22 cellular contexts compared by ENCODE assay signal in the genomic region with DNA sequence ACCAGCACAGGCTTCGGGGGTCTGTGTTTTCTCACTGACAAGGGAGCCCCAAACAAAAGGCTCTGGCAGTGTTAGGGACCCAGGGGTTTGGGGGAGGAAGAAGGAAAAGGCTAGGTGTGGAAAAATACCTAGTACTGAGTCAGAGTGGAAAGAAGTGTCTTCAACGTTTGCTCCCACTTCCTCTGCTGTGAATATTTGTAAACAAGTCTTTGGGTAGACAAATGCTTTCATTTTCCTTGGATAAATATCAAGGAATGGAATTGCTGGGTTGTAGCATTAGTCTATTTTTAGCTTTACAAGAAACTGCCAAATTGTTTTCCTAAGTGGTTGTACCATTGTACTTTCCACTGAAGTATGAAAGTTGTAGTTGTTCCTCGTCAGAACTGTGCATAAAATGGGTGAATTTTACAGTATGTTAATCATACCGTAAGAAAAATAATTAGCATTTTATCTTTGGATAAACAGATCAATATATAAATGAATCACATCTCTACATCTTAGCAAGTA. TPM values are rescaled to one million over a fixed set of nuclear protein-coding genes. Genes with fewer than 3 reads are reported as not detected.
"Had no signal": no experiment of that assay in that cellular context is flagged by ENCODE, and none has a peak within 500 bp of the region (broad histone marks: within the 10 kb centered on the region; RNA-seq: fewer than 3 reads in every experiment).

No MANE protein-coding gene starts in this region.

- H3K27me3 Mint-ChIP-seq: activated B cell treated with CpG ODN at 0.5 μM for 24 hours; activated naive CD8-positive, alpha-beta T cell treated with anti-CD3 and anti-CD28 coated beads for 36 hours; dendritic cell treated with granulocyte-macrophage colony-stimulating factor and Interleukin-4, amounts not matched to agents 40 ng/mL and 50 ng/mL, for 4 days; memory B cell; stimulated activated naive CD8-positive, alpha-beta T cell treated with anti-CD3 and anti-CD28 coated beads, Interleukin-15, amount 100 ng/mL, for 72 hours had no signal

- H3K27me3 ChIP-seq: gastrocnemius medialis, tibial artery had no signal

- ATAC-seq: gastrocnemius medialis; mucosa of descending colon; right lobe of liver; stimulated activated effector memory CD8-positive, alpha-beta T cell treated with anti-CD3 and anti-CD28 coated beads, Interleukin-12 subunit alpha, Interleukin-12 subunit beta, amount 100 ng/mL, for 72 hours; stimulated activated naive CD8-positive, alpha-beta T cell treated with anti-CD3 and anti-CD28 coated beads, Interleukin-15, amount 100 ng/mL, for 72 hours had no signal

- H3K4me1 ChIP-seq: gastrocnemius medialis, heart left ventricle, parathyroid adenoma, right lobe of liver, tibial artery had no signal

- H3K36me3 ChIP-seq: gastrocnemius medialis, heart left ventricle, right lobe of liver, tibial artery had no signal

- H3K4me3 Mint-ChIP-seq: activated B cell treated with CpG ODN at 0.5 μM for 24 hours; activated naive CD8-positive, alpha-beta T cell treated with anti-CD3 and anti-CD28 coated beads for 36 hours; dendritic cell treated with granulocyte-macrophage colony-stimulating factor and Interleukin-4, amounts not matched to agents 40 ng/mL and 50 ng/mL, for 4 days; memory B cell; nephron progenitor cell; stimulated activated effector memory CD8-positive, alpha-beta T cell treated with anti-CD3 and anti-CD28 coated beads, Interleukin-12 subunit alpha, Interleukin-12 subunit beta, amount 100 ng/mL, for 72 hours; stimulated activated naive CD8-positive, alpha-beta T cell treated with anti-CD3 and anti-CD28 coated beads, Interleukin-15, amount 100 ng/mL, for 72 hours; T-helper 1 cell treated with Interleukin-12 subunit alpha and Interleukin-12 subunit beta and Interleukin-4 antibody, amounts not matched to agents 30 μg/mL and 1 μg/mL, for 36 hours had no signal

- H3K36me3 Mint-ChIP-seq: activated naive CD8-positive, alpha-beta T cell treated with anti-CD3 and anti-CD28 coated beads for 36 hours; memory B cell; stimulated activated effector memory CD8-positive, alpha-beta T cell treated with anti-CD3 and anti-CD28 coated beads, Interleukin-12 subunit alpha, Interleukin-12 subunit beta, amount 100 ng/mL, for 72 hours had no signal

- DNase-seq: activated B cell treated with CpG ODN at 0.5 μM for 24 hours; activated CD4-positive, alpha-beta T cell treated with anti-CD3 and anti-CD28 coated beads for 4 hours; activated CD4-positive, alpha-beta T cell treated with anti-CD3 and anti-CD28 coated beads, Interleukin-2, amount 50 U/mL, for 48 hours; activated naive CD4-positive, alpha-beta T cell treated with Interleukin-2 at 50 U/mL for 16 hours; activated naive CD8-positive, alpha-beta T cell treated with anti-CD3 and anti-CD28 coated beads for 36 hours; activated T-cell treated with anti-CD3 and anti-CD28 coated beads, Interleukin-2, amount 50 U/mL, for 48 hours; effector CD8-positive, alpha-beta T cell; gastrocnemius medialis; heart left ventricle; mucosa of descending colon; nephron progenitor cell; right lobe of liver; small intestine; stimulated activated CD4-positive, alpha-beta T cell treated with anti-CD3 and anti-CD28 coated beads, Interleukin-2, amount 100 ng/mL, for 24 hours; stimulated activated naive CD8-positive, alpha-beta T cell treated with anti-CD3 and anti-CD28 coated beads, Interleukin-15, amount 100 ng/mL, for 72 hours; T1000; tibial artery had no signal

- H3K27ac ChIP-seq: parathyroid adenoma, right lobe of liver had no signal

- H3K27ac Mint-ChIP-seq: activated B cell treated with CpG ODN at 0.5 μM for 24 hours; activated naive CD8-positive, alpha-beta T cell treated with anti-CD3 and anti-CD28 coated beads for 36 hours; dendritic cell treated with granulocyte-macrophage colony-stimulating factor and Interleukin-4, amounts not matched to agents 40 ng/mL and 50 ng/mL, for 4 days; memory B cell; nephron progenitor cell; stimulated activated effector memory CD8-positive, alpha-beta T cell treated with anti-CD3 and anti-CD28 coated beads, Interleukin-12 subunit alpha, Interleukin-12 subunit beta, amount 100 ng/mL, for 72 hours; T-helper 1 cell treated with Interleukin-12 subunit alpha and Interleukin-12 subunit beta and Interleukin-4 antibody, amounts not matched to agents 30 μg/mL and 1 μg/mL, for 36 hours had no signal

- H3K4me1 Mint-ChIP-seq: activated B cell treated with CpG ODN at 0.5 μM for 24 hours; activated naive CD8-positive, alpha-beta T cell treated with anti-CD3 and anti-CD28 coated beads for 36 hours; memory B cell; nephron progenitor cell; stimulated activated effector memory CD8-positive, alpha-beta T cell treated with anti-CD3 and anti-CD28 coated beads, Interleukin-12 subunit alpha, Interleukin-12 subunit beta, amount 100 ng/mL, for 72 hours; stimulated activated naive CD8-positive, alpha-beta T cell treated with anti-CD3 and anti-CD28 coated beads, Interleukin-15, amount 100 ng/mL, for 72 hours had no signal

- H3K9me3 Mint-ChIP-seq: activated B cell treated with CpG ODN at 0.5 μM for 24 hours; dendritic cell treated with granulocyte-macrophage colony-stimulating factor and Interleukin-4, amounts not matched to agents 40 ng/mL and 50 ng/mL, for 4 days; memory B cell; stimulated activated effector memory CD8-positive, alpha-beta T cell treated with anti-CD3 and anti-CD28 coated beads, Interleukin-12 subunit alpha, Interleukin-12 subunit beta, amount 100 ng/mL, for 72 hours; stimulated activated naive CD8-positive, alpha-beta T cell treated with anti-CD3 and anti-CD28 coated beads, Interleukin-15, amount 100 ng/mL, for 72 hours; T-helper 1 cell treated with Interleukin-12 subunit alpha and Interleukin-12 subunit beta and Interleukin-4 antibody, amounts not matched to agents 30 μg/mL and 1 μg/mL, for 36 hours had no signal

- H3K9me3 ChIP-seq: gastrocnemius medialis, heart left ventricle, mucosa of descending colon, tibial artery had no signal

- H3K4me3 ChIP-seq: gastrocnemius medialis, heart left ventricle, mucosa of descending colon, right lobe of liver, tibial artery had no signal

RNA-seq across cellular contexts. Expression of a gene that starts 17.4 kb away (rescaled TPM):
- total RNA-seq: activated B cell treated with CpG ODN at 0.5 μM for 24 hours; activated naive CD8-positive, alpha-beta T cell treated with anti-CD3 and anti-CD28 coated beads for 36 hours had no signal

RNA-seq across cellular contexts. Expression of a gene that starts 18.8 kb away (rescaled TPM):
- total RNA-seq: activated B cell treated with CpG ODN at 0.5 μM for 24 hours; activated naive CD8-positive, alpha-beta T cell treated with anti-CD3 and anti-CD28 coated beads for 36 hours had no signal
